8 cellular contexts compared by ENCODE assay signal in genomic region chr12:52023976-52024688, GRCh38. TPM values are rescaled to one million over a fixed set of nuclear protein-coding genes. Genes with fewer than 3 reads are reported as not detected.
DNase-seq lines count a peak whose midpoint lies in the region; ATAC-seq and TF ChIP-seq lines count a peak whose summit lies in the region.

No MANE protein-coding gene starts in this region.

- no peaks in the 10 kb centered on the region for H3K36me3 ChIP-seq in BE2C

- DNase-seq in BE2C = no peak
- no peak for DNase-seq in Jurkat, Clone E6-1 (ENCODE audit: low read depth, low spot score)
- no peak for DNase-seq in caudate nucleus (lab: John Stamatoyannopoulos, UW)
- no peak for DNase-seq in naive thymus-derived CD8-positive, alpha-beta T cell
- DNase-seq in GM10266 (ENCODE audit: extremely low spot score) = no peak
- DNase-seq in putamen (ENCODE audit: low spot score) = no peak
- no peak for DNase-seq in globus pallidus (ENCODE audit: low spot score)

- H3K4me3 ChIP-seq in BE2C (ENCODE audit: low read depth, low read length) = peak overlapping the region; percentile 50
- H3K4me3 ChIP-seq in Jurkat, Clone E6-1 (ENCODE audit: low read length) = peak overlapping the region; percentile 62

- POLR2A ChIA-PET in naive thymus-derived CD8-positive, alpha-beta T cell (lab: Charles Lee) = interaction anchor here (0.6 to 9.4 kb wide), 15 partner anchors 8 to 97 kb away, joined by 3 to 153 read pairs (median 7); partner anchors contain the start of genes ATG101, NR4A1 and TAMALIN

- H3K9me3 ChIP-seq in BE2C = no peaks in the 10 kb centered on the region

- H3K27ac Mint-ChIP-seq in naive thymus-derived CD8-positive, alpha-beta T cell = peak overlapping the region; percentile 31 to 97 (median 92)

- TF ChIP-seq CTCF in BE2C (IDR thresholded peaks at IDR 0.05; ENCODE audit: low read depth, low read length) (no peak; the same call in 1 of the 2 replicates), GM10266 (IDR thresholded peaks at IDR 0.05; ENCODE audit: control insufficient read depth, insufficient read depth, low read depth, missing control alignments) (no peak)

- no peaks in the 10 kb centered on the region for H3K9me3 Mint-ChIP-seq in naive thymus-derived CD8-positive, alpha-beta T cell

- H3K27me3 ChIP-seq in BE2C = no peaks in the 10 kb centered on the region

- ATAC-seq in naive thymus-derived CD8-positive, alpha-beta T cell = peak; percentile 10 to 15
- ATAC-seq in HG03342 (IDR thresholded peaks at IDR 0.05; ENCODE audit: unreplicated experiment) = no peak

- peaks cover 8% of the 10 kb centered on the region for H3K4me1 ChIP-seq in BE2C

- peaks cover 26 to 49% (median 45%) of the 10 kb centered on the region in 4 donors for H3K4me1 Mint-ChIP-seq in naive thymus-derived CD8-positive, alpha-beta T cell

- peak overlapping the region; percentile 63 for H3K27ac ChIP-seq in caudate nucleus (ENCODE audit: low read depth, low read length)

- H3K4me3 Mint-ChIP-seq in naive thymus-derived CD8-positive, alpha-beta T cell = peak overlapping the region; percentile 79 to 97 (median 88)

- no peaks in the 10 kb centered on the region for H3K36me3 Mint-ChIP-seq in naive thymus-derived CD8-positive, alpha-beta T cell

- H3K27me3 Mint-ChIP-seq in naive thymus-derived CD8-positive, alpha-beta T cell = no peaks in the 10 kb centered on the region

RNA-seq across cellular contexts. Expression of gene TAMALIN, which starts 17.4 kb away (rescaled TPM):
- polyA plus RNA-seq in BE2C (2012; ENCODE audit: insufficient read depth, insufficient read length, low read depth) = 37.0 TPM
- 18.4 TPM for polyA plus RNA-seq in Jurkat, Clone E6-1 (2012; ENCODE audit: insufficient read depth, insufficient read length)
- total RNA-seq in naive thymus-derived CD8-positive, alpha-beta T cell = 10 to 100 TPM; 35.7 to 36.5 TPM
- 1 to 10 TPM; 2.0 to 5.2 (median 2.6) TPM for polyA plus RNA-seq in naive thymus-derived CD8-positive, alpha-beta T cell

RNA-seq across cellular contexts. Expression of gene NR4A1, which starts 27.1 kb away (rescaled TPM):
- polyA plus RNA-seq in BE2C (2012; ENCODE audit: insufficient read depth, insufficient read length, low read depth) = 69.7 TPM
- 16.1 TPM for polyA plus RNA-seq in Jurkat, Clone E6-1 (2012; ENCODE audit: insufficient read depth, insufficient read length)
- total RNA-seq in naive thymus-derived CD8-positive, alpha-beta T cell = 1 to 10 TPM; 1.9 to 2.4 TPM
- polyA plus RNA-seq in naive thymus-derived CD8-positive, alpha-beta T cell = under 1 TPM; 0.39 to 0.79 (median 0.45) TPM

RNA-seq across cellular contexts. Expression of gene ATG101, which starts 45.6 kb away (rescaled TPM):
- polyA plus RNA-seq in BE2C (2012; ENCODE audit: insufficient read depth, insufficient read length, low read depth) = 337 TPM
- polyA plus RNA-seq in Jurkat, Clone E6-1 (2012; ENCODE audit: insufficient read depth, insufficient read length) = 46.5 TPM
- 10 to 100 TPM; 18.0 to 19.4 TPM for total RNA-seq in naive thymus-derived CD8-positive, alpha-beta T cell
- polyA plus RNA-seq in naive thymus-derived CD8-positive, alpha-beta T cell = 10 to 100 TPM; 17.6 to 28.8 (median 22.2) TPM

RNA-seq across cellular contexts. Expression of gene SMIM41, which starts 55.4 kb away (rescaled TPM):
- polyA plus RNA-seq in BE2C (2012; ENCODE audit: insufficient read depth, insufficient read length, low read depth) = not detected
- not detected for polyA plus RNA-seq in Jurkat, Clone E6-1 (2012; ENCODE audit: insufficient read depth, insufficient read length)
- not detected for total RNA-seq in naive thymus-derived CD8-positive, alpha-beta T cell
- not detected for polyA plus RNA-seq in naive thymus-derived CD8-positive, alpha-beta T cell
